In genomic region chr1:237981223-237981622, GRCh38 we compare ENCODE assay signal across 25 cellular contexts.
"Had no signal": no experiment of that assay in that cellular context is flagged by ENCODE, and none has a peak within 500 bp of the region (broad histone marks: within the 10 kb centered on the region; RNA-seq: fewer than 3 reads in every experiment).

No MANE protein-coding gene starts in this region.

- H3K4me2 ChIP-seq: KMS-11 had no signal

- H3K27ac ChIP-seq: brain microvascular endothelial cell, cardiac muscle cell, KMS-11, SJSA1 had no signal

- H3K4me1 ChIP-seq: SJSA1 had no signal

- DNase-seq: activated B cell treated with CpG ODN at 0.5 μM for 24 hours; activated CD4-positive, alpha-beta memory T cell treated with anti-CD3 and anti-CD28 coated beads for 36 hours; activated CD4-positive, alpha-beta T cell treated with anti-CD3 and anti-CD28 coated beads for 1 hour; activated CD4-positive, alpha-beta T cell treated with anti-CD3 and anti-CD28 coated beads, Interleukin-2, amount 10 ng/mL, durations not matched to agents 24 days and 14 days; activated CD8-positive, alpha-beta memory T cell treated with anti-CD3 and anti-CD28 coated beads for 24 hours; activated effector memory CD4-positive, alpha-beta T cell treated with anti-CD3 and anti-CD28 coated beads, Interleukin-2, amount 50 U/mL, for 16 hours; activated naive CD4-positive, alpha-beta T cell treated with anti-CD3 and anti-CD28 coated beads for 36 hours; activated T-cell treated with anti-CD3 and anti-CD28 coated beads, Interleukin-2, amount 50 U/mL, for 4 hours; brain microvascular endothelial cell; NCI-H1092 treated with DMSO at 0.1 percent for 48 hours; NCI-H1417 treated with DMSO at 0.1 percent for 48 hours; NCI-H1694; NCI-H2029; NCI-H2107; NCI-H345; NCI-H510A; NCI-H526 treated with DMSO at 0.1 percent for 48 hours; NCI-H82; T-helper 17 cell; T-helper 9 cell had no signal

- H3K27me3 ChIP-seq: brain microvascular endothelial cell, cardiac muscle cell, SJSA1 had no signal

- H3K36me3 ChIP-seq: brain microvascular endothelial cell, cardiac muscle cell, SJSA1 had no signal

- ATAC-seq: activated T-cell treated with anti-CD3 and anti-CD28 coated beads, Interleukin-2, amount 50 U/mL, for 4 hours; Right ventricle myocardium inferior; SK-N-SH treated with all-trans-retinoic acid at 6 μM for 48 hours; T-helper 17 cell had no signal

- H3K4me3 ChIP-seq: cardiac muscle cell, SJSA1 had no signal

- H3K9ac ChIP-seq: KMS-11 had no signal
